ENCODE assay signal across 9 cellular contexts in the genomic region with DNA sequence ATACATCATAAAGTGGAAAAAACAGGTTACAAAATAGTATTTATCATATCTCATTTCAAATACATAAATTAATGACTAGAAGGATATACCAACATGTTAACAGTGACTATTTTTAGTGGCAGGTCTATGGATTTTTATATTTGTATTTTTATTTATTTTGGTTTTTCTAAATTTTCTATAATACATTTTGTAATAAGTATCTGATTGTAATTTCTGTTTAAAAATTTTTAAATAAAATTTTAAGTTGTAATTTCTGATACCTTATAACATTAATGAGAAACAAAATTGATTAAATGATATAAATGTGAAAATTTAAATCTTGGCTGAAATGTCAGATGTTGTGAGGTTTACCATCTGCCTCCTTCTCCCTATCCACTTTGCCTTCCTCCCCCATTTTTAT. TPM values are rescaled to one million over a fixed set of nuclear protein-coding genes. Genes with fewer than 3 reads are reported as not detected.
A peak's percentile ranks its signal among the peaks of the same experiment; 100 is the strongest.
DNase-seq lines count a peak whose midpoint lies in the region; ATAC-seq, FAIRE-seq and TF ChIP-seq lines count a peak whose summit lies in the region.
"Had no signal": no experiment of that assay in that cellular context is flagged by ENCODE, and none has a peak within 500 bp of the region (broad histone marks: within the 10 kb centered on the region; RNA-seq: fewer than 3 reads in every experiment).

No MANE protein-coding gene starts in this region.

- H3K4me1 Mint-ChIP-seq in astrocyte (ENCODE audit: low read depth, unreplicated experiment) = peaks cover 5% of the 10 kb centered on the region

- no peak overlapping the region for H2AK5ac ChIP-seq in mesenchymal stem cell (ENCODE audit: low read length, severe bottlenecking)

- H2AFZ ChIP-seq in astrocyte (ENCODE audit: low read depth, low read length) (no peak overlapping the region), mesenchymal stem cell (ENCODE audit: low read depth, low read length) (no peak overlapping the region)

- H3K9ac ChIP-seq in HUES48 (ENCODE audit: low read depth, low read length) (0 out of 2 replicates have a peak overlapping the region, but pooled peaks have one; percentile 98), astrocyte (ENCODE audit: low read length) (peak overlapping the region; percentile 100), mesenchymal stem cell (ENCODE audit: low read length) (peak overlapping the region; percentile 98)

- H3K27ac ChIP-seq in HUES48 (ENCODE audit: low read depth, low read length) (no peak overlapping the region), astrocyte (ENCODE audit: low read depth, low read length) (no peak overlapping the region), mesenchymal stem cell (ENCODE audit: low read length, poor library complexity, severe bottlenecking) (no peak overlapping the region)

- no peak overlapping the region for H2BK12ac ChIP-seq in mesenchymal stem cell (ENCODE audit: low read length in 2 of 2)

- no peak overlapping the region for H3K18ac ChIP-seq in mesenchymal stem cell (ENCODE audit: low read depth in 1 of 2, low read length in 2 of 2)

- no peaks in the 10 kb centered on the region for H3K79me1 ChIP-seq in mesenchymal stem cell (replicated peaks; ENCODE audit: low read length, poor library complexity, severe bottlenecking)

- H3K4me3 ChIP-seq in BE2C (ENCODE audit: low read depth, low read length) (peak overlapping the region; percentile 88), HUES48 (ENCODE audit: low read depth, low read length) (peak overlapping the region; percentile 80), astrocyte (ENCODE audit: insufficient read depth, low read depth, low read length) (peak overlapping the region; percentile 89), mesenchymal stem cell (ENCODE audit: insufficient read depth in 1 of 2, low read depth in 1 of 2, low read length in 2 of 2) (peak overlapping the region in 1 of 2 experiments; percentile 87)

- H3K23ac ChIP-seq in mesenchymal stem cell (ENCODE audit: low read length in 2 of 2) = no peak overlapping the region

- no peaks in the 10 kb centered on the region for H3K9me3 Mint-ChIP-seq in astrocyte (ENCODE audit: unreplicated experiment)

- H2BK15ac ChIP-seq in mesenchymal stem cell (ENCODE audit: low read depth, poor library complexity, severe bottlenecking) = no peak overlapping the region

- H3K27ac Mint-ChIP-seq in astrocyte (ENCODE audit: unreplicated experiment) = no peak overlapping the region

- H2BK120ac ChIP-seq in mesenchymal stem cell (ENCODE audit: low read depth, low read length) = no peak overlapping the region

- H3K14ac ChIP-seq in mesenchymal stem cell (ENCODE audit: low read length in 2 of 2) = no peak overlapping the region

- H3K4me2 ChIP-seq in astrocyte (ENCODE audit: low read length) = peak overlapping the region; percentile 95
- no peak overlapping the region for H3K4me2 ChIP-seq in mesenchymal stem cell (ENCODE audit: low read length, poor library complexity, severe bottlenecking)

- H3K4ac ChIP-seq in mesenchymal stem cell (ENCODE audit: low read depth in 1 of 2, low read length in 2 of 2) = no peak overlapping the region

- TF ChIP-seq CTCF in BE2C (IDR thresholded peaks at IDR 0.05; ENCODE audit: low read depth, low read length) (no peak), astrocyte (IDR thresholded peaks at IDR 0.05; ENCODE audit: insufficient read depth, low read depth, low read length) (no peak)

- H4K8ac ChIP-seq in mesenchymal stem cell (ENCODE audit: low read length) = no peak overlapping the region

- no peak overlapping the region for H4K91ac ChIP-seq in mesenchymal stem cell (ENCODE audit: low read length)

- H3K36me3 Mint-ChIP-seq in astrocyte (ENCODE audit: low read depth, unreplicated experiment) = peaks cover 2% of the 10 kb centered on the region

- FAIRE-seq in astrocyte (lab: Jason Lieb, UNC) = no peak

- H3K4me1 ChIP-seq in BE2C (peaks cover 3% of the 10 kb centered on the region; the same call in 1 of the 2 replicates), HUES48 (ENCODE audit: control insufficient read depth, insufficient read depth, low read length) (peaks cover 7% of the 10 kb centered on the region; the same call in 1 of the 2 replicates), astrocyte (ENCODE audit: insufficient read depth, low read length) (peaks cover 9% of the 10 kb centered on the region), mesenchymal stem cell (ENCODE audit: control insufficient read depth, insufficient read depth, low read depth, low read length) (peaks cover 1% of the 10 kb centered on the region)

- no peak for ATAC-seq in sciatic nerve

- H2BK5ac ChIP-seq in mesenchymal stem cell (ENCODE audit: low read depth, low read length, poor library complexity, severe bottlenecking) = no peak overlapping the region

- H3K36me3 ChIP-seq in BE2C (peaks cover 37% of the 10 kb centered on the region), HUES48 (ENCODE audit: control insufficient read depth, insufficient read depth, low read length) (peaks cover 48% of the 10 kb centered on the region), astrocyte (ENCODE audit: insufficient read depth, low read length) (peaks cover 11% of the 10 kb centered on the region), mesenchymal stem cell (ENCODE audit: control insufficient read depth in 1 of 2, insufficient read depth in 2 of 2, low read depth in 1 of 2, low read length in 2 of 2) (peaks cover 2 to 25% of the 10 kb centered on the region in 2 experiments)

- H3K27me3 Mint-ChIP-seq in astrocyte (ENCODE audit: low read depth, unreplicated experiment) = no peaks in the 10 kb centered on the region

- intact Hi-C loops in sciatic nerve (cut with DNase I) = no loop called here

- DNase-seq in BE2C (no peak), astrocyte (ENCODE audit: low read depth) (no peak), mesenchymal stem cell (no peak), sciatic nerve (ENCODE audit: low spot score) (no peak), MV-4-11 (lab: John Stamatoyannopoulos, UW) (no peak), GF-D8 (lab: John Stamatoyannopoulos, UW) (no peak), NCI-H345 treated with DMSO at 0.1 percent for 48 hours (lab: John Stamatoyannopoulos, UW; ENCODE audit: unreplicated experiment) (no peak)
- DNase-seq: foreskin melanocyte had no signal

- H3K79me2 ChIP-seq in astrocyte (ENCODE audit: insufficient read depth, low read length) = peaks cover 72% of the 10 kb centered on the region

- H3K4me3 Mint-ChIP-seq in astrocyte (ENCODE audit: unreplicated experiment) = peak overlapping the region; percentile 97

- H3K9me3 ChIP-seq in BE2C = no peaks in the 10 kb centered on the region
- peaks cover 31% of the 10 kb centered on the region for H3K9me3 ChIP-seq in HUES48 (ENCODE audit: control insufficient read depth, insufficient read depth, low read length)
- H3K9me3 ChIP-seq in astrocyte (ENCODE audit: insufficient read depth, low read depth, low read length) = no peaks in the 10 kb centered on the region
- no peaks in the 10 kb centered on the region for H3K9me3 ChIP-seq in mesenchymal stem cell (ENCODE audit: control insufficient read depth, low read length)

- no peaks in the 10 kb centered on the region for H3K27me3 ChIP-seq in BE2C
- no peaks in the 10 kb centered on the region for H3K27me3 ChIP-seq in HUES48 (ENCODE audit: control insufficient read depth, insufficient read depth, low read length)
- no peaks in the 10 kb centered on the region for H3K27me3 ChIP-seq in astrocyte (ENCODE audit: insufficient read depth, low read length)
- H3K27me3 ChIP-seq in mesenchymal stem cell (ENCODE audit: control insufficient read depth in 1 of 2, insufficient read depth in 1 of 2, low read length in 2 of 2) = no peaks in the 10 kb centered on the region

- H4K20me1 ChIP-seq in astrocyte (ENCODE audit: insufficient read depth, low read length) = peaks cover 48% of the 10 kb centered on the region

RNA-seq across cellular contexts. Expression of a gene that starts 2.5 kb away (rescaled TPM):
- polyA plus RNA-seq in BE2C (2012; ENCODE audit: insufficient read depth, insufficient read length, low read depth) = 522 TPM
- total RNA-seq in astrocyte (330 and 343 TPM in 2 replicates), sciatic nerve (187 TPM)
- polyA plus RNA-seq in mesenchymal stem cell (2013, experiment 1 of 2) = 278 TPM
- 272 TPM for polyA plus RNA-seq in mesenchymal stem cell (2013, experiment 2 of 2)

RNA-seq across cellular contexts. Expression of a gene that starts 15.6 kb away (rescaled TPM):
- polyA plus RNA-seq in BE2C (2012; ENCODE audit: insufficient read depth, insufficient read length, low read depth) = 0.79 TPM
- total RNA-seq in astrocyte (2.0 and 3.2 TPM in 2 replicates), sciatic nerve (1.8 TPM)
- 0.25 TPM for polyA plus RNA-seq in mesenchymal stem cell (2013, experiment 1 of 2)
- 0.36 TPM for polyA plus RNA-seq in mesenchymal stem cell (2013, experiment 2 of 2)

RNA-seq across cellular contexts. Expression of a gene that starts 32.0 kb away (rescaled TPM):
- polyA plus RNA-seq in BE2C (2012; ENCODE audit: insufficient read depth, insufficient read length, low read depth) = 26.0 TPM
- total RNA-seq in astrocyte (48.0 and 51.2 TPM in 2 replicates), sciatic nerve (28.8 TPM)
- 18.4 TPM for polyA plus RNA-seq in mesenchymal stem cell (2013, experiment 1 of 2)
- polyA plus RNA-seq in mesenchymal stem cell (2013, experiment 2 of 2) = 17.6 TPM
